Comparison of ENCODE assay signal across 1 cellular context in the genomic region with DNA sequence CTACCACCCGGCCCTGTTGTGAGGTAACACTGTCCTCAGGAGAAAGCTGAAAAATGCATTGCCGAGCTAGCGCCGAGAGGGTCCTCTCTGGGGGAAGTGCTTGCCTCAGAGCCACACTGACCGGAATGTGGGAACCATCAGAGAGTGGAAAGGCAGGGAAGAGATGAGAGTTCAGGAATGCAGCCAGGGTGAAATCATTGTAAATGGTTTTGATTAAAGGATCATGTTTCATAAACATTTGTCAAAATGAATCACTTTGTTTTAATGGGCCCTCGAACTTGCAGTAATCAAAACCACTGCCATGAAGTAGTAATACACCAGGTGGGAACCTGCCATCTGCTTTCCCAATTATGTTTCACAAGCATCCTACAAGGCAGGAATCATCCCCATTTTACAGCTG.
TF ChIP-seq lines count a peak whose summit lies in the region.

No MANE protein-coding gene starts in this region.

TF ChIP-seq in HEK293, 187 proteins besides CTCF, POLR2A, EP300 and RAD21 (continued from another document and continues in another):
- TF ChIP-seq, protein P1, sequence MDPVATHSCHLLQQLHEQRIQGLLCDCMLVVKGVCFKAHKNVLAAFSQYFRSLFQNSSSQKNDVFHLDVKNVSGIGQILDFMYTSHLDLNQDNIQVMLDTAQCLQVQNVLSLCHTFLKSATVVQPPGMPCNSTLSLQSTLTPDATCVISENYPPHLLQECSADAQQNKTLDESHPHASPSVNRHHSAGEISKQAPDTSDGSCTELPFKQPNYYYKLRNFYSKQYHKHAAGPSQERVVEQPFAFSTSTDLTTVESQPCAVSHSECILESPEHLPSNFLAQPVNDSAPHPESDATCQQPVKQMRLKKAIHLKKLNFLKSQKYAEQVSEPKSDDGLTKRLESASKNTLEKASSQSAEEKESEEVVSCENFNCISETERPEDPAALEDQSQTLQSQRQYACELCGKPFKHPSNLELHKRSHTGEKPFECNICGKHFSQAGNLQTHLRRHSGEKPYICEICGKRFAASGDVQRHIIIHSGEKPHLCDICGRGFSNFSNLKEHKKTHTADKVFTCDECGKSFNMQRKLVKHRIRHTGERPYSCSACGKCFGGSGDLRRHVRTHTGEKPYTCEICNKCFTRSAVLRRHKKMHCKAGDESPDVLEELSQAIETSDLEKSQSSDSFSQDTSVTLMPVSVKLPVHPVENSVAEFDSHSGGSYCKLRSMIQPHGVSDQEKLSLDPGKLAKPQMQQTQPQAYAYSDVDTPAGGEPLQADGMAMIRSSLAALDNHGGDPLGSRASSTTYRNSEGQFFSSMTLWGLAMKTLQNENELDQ (tag by site-specific recombination; IDR thresholded peaks at IDR 0.05; ENCODE audit: low read depth) = no peak
- TF ChIP-seq KLF8 (tag by site-specific recombination; IDR thresholded peaks at IDR 0.05) (peak; percentile 51; the same call in 1 of the 2 replicates), GLIS2 (tag by site-specific recombination; IDR thresholded peaks at IDR 0.05) (no peak), ZNF529 (tag by site-specific recombination; IDR thresholded peaks at IDR 0.05; ENCODE audit: insufficient replicate concordance) (no peak), ZBTB17 (tag by site-specific recombination; IDR thresholded peaks at IDR 0.05) (0 out of 2 replicates have a peak, but pooled peaks have one; percentile 31), BCL11B (tag by site-specific recombination; IDR thresholded peaks at IDR 0.05; ENCODE audit: low read depth) (no peak), ZNF514 (tag by site-specific recombination; IDR thresholded peaks at IDR 0.05) (no peak), TCF7L2 (IDR thresholded peaks at IDR 0.05; ENCODE audit: borderline replicate concordance, low read depth, low read length) (no peak), ZNF48 (tag by site-specific recombination; IDR thresholded peaks at IDR 0.05) (no peak), ZNF416 (tag by site-specific recombination; IDR thresholded peaks at IDR 0.05) (no peak), YY1 (tag by site-specific recombination; IDR thresholded peaks at IDR 0.05) (no peak), ZNF391 (tag by site-specific recombination; IDR thresholded peaks at IDR 0.05; ENCODE audit: borderline replicate concordance, low read depth) (no peak), MEIS1 (CRISPR knock-in tag; IDR thresholded peaks at IDR 0.05; ENCODE audit: borderline replicate concordance) (no peak), PRDM1 (tag by site-specific recombination; IDR thresholded peaks at IDR 0.05) (0 out of 2 replicates have a peak, but pooled peaks have one; percentile 32), ZSCAN30 (tag by site-specific recombination; IDR thresholded peaks at IDR 0.05) (0 out of 2 replicates have a peak, but pooled peaks have one; percentile 12), ZNF658 (tag by site-specific recombination; IDR thresholded peaks at IDR 0.05) (no peak), KLF7 (tag by site-specific recombination; IDR thresholded peaks at IDR 0.05; ENCODE audit: borderline replicate concordance) (no peak), ZNF747 (tag by site-specific recombination; IDR thresholded peaks at IDR 0.05) (no peak), IKZF3 (tag by site-specific recombination; IDR thresholded peaks at IDR 0.05) (0 out of 2 replicates have a peak, but pooled peaks have one; percentile 26), ZNF121 (tag by site-specific recombination; IDR thresholded peaks at IDR 0.05) (no peak), GFI1B (tag by site-specific recombination; IDR thresholded peaks at IDR 0.05) (no peak), KLF10 (tag by site-specific recombination; IDR thresholded peaks at IDR 0.05) (0 out of 2 replicates have a peak, but pooled peaks have one; percentile 24), ZNF629 (tag by site-specific recombination; IDR thresholded peaks at IDR 0.05) (peak; percentile 51), ZNF239 (tag by site-specific recombination; IDR thresholded peaks at IDR 0.05) (no peak), ZNF510 (tag by site-specific recombination; IDR thresholded peaks at IDR 0.05; ENCODE audit: insufficient replicate concordance) (no peak), EGR2 (tag by site-specific recombination; IDR thresholded peaks at IDR 0.05; ENCODE audit: low read depth) (no peak), WT1 (tag by site-specific recombination; IDR thresholded peaks at IDR 0.05) (peak; percentile 58), ZNF843 (tag by site-specific recombination; IDR thresholded peaks at IDR 0.05) (peak; percentile 55; the same call in 1 of the 2 replicates), ZNF623 (tag by site-specific recombination; IDR thresholded peaks at IDR 0.05) (no peak)
- TF ChIP-seq, protein P2, sequence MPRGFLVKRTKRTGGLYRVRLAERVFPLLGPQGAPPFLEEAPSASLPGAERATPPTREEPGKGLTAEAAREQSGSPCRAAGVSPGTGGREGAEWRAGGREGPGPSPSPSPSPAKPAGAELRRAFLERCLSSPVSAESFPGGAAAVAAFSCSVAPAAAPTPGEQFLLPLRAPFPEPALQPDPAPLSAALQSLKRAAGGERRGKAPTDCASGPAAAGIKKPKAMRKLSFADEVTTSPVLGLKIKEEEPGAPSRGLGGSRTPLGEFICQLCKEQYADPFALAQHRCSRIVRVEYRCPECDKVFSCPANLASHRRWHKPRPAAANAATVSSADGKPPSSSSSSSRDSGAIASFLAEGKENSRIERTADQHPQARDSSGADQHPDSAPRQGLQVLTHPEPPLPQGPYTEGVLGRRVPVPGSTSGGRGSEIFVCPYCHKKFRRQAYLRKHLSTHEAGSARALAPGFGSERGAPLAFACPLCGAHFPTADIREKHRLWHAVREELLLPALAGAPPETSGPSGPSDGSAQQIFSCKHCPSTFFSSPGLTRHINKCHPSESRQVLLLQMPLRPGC (tag by site-specific recombination; IDR thresholded peaks at IDR 0.05) = peak; percentile 64; the same call in 1 of the 2 replicates
- TF ChIP-seq, protein P3, sequence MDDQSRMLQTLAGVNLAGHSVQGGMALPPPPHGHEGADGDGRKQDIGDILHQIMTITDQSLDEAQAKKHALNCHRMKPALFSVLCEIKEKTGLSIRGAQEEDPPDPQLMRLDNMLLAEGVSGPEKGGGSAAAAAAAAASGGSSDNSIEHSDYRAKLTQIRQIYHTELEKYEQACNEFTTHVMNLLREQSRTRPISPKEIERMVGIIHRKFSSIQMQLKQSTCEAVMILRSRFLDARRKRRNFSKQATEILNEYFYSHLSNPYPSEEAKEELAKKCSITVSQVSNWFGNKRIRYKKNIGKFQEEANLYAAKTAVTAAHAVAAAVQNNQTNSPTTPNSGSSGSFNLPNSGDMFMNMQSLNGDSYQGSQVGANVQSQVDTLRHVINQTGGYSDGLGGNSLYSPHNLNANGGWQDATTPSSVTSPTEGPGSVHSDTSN (CRISPR knock-in tag; IDR thresholded peaks at IDR 0.05) = no peak
- TF ChIP-seq, protein P4, sequence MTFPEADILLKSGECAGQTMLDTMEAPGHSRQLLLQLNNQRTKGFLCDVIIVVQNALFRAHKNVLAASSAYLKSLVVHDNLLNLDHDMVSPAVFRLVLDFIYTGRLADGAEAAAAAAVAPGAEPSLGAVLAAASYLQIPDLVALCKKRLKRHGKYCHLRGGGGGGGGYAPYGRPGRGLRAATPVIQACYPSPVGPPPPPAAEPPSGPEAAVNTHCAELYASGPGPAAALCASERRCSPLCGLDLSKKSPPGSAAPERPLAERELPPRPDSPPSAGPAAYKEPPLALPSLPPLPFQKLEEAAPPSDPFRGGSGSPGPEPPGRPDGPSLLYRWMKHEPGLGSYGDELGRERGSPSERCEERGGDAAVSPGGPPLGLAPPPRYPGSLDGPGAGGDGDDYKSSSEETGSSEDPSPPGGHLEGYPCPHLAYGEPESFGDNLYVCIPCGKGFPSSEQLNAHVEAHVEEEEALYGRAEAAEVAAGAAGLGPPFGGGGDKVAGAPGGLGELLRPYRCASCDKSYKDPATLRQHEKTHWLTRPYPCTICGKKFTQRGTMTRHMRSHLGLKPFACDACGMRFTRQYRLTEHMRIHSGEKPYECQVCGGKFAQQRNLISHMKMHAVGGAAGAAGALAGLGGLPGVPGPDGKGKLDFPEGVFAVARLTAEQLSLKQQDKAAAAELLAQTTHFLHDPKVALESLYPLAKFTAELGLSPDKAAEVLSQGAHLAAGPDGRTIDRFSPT (tag by site-specific recombination; IDR thresholded peaks at IDR 0.05) = no peak
- TF ChIP-seq, protein P5, sequence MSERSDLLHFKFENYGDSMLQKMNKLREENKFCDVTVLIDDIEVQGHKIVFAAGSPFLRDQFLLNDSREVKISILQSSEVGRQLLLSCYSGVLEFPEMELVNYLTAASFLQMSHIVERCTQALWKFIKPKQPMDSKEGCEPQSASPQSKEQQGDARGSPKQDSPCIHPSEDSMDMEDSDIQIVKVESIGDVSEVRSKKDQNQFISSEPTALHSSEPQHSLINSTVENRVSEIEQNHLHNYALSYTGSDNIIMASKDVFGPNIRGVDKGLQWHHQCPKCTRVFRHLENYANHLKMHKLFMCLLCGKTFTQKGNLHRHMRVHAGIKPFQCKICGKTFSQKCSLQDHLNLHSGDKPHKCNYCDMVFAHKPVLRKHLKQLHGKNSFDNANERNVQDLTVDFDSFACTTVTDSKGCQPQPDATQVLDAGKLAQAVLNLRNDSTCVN (tag by site-specific recombination; optimal IDR thresholded peaks at IDR 0.05) = no peak
- TF ChIP-seq, protein P6, sequence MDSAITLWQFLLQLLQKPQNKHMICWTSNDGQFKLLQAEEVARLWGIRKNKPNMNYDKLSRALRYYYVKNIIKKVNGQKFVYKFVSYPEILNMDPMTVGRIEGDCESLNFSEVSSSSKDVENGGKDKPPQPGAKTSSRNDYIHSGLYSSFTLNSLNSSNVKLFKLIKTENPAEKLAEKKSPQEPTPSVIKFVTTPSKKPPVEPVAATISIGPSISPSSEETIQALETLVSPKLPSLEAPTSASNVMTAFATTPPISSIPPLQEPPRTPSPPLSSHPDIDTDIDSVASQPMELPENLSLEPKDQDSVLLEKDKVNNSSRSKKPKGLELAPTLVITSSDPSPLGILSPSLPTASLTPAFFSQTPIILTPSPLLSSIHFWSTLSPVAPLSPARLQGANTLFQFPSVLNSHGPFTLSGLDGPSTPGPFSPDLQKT (IDR thresholded peaks at IDR 0.05; ENCODE audit: borderline replicate concordance, low read depth, low read length) = no peak
- TF ChIP-seq, protein P7, sequence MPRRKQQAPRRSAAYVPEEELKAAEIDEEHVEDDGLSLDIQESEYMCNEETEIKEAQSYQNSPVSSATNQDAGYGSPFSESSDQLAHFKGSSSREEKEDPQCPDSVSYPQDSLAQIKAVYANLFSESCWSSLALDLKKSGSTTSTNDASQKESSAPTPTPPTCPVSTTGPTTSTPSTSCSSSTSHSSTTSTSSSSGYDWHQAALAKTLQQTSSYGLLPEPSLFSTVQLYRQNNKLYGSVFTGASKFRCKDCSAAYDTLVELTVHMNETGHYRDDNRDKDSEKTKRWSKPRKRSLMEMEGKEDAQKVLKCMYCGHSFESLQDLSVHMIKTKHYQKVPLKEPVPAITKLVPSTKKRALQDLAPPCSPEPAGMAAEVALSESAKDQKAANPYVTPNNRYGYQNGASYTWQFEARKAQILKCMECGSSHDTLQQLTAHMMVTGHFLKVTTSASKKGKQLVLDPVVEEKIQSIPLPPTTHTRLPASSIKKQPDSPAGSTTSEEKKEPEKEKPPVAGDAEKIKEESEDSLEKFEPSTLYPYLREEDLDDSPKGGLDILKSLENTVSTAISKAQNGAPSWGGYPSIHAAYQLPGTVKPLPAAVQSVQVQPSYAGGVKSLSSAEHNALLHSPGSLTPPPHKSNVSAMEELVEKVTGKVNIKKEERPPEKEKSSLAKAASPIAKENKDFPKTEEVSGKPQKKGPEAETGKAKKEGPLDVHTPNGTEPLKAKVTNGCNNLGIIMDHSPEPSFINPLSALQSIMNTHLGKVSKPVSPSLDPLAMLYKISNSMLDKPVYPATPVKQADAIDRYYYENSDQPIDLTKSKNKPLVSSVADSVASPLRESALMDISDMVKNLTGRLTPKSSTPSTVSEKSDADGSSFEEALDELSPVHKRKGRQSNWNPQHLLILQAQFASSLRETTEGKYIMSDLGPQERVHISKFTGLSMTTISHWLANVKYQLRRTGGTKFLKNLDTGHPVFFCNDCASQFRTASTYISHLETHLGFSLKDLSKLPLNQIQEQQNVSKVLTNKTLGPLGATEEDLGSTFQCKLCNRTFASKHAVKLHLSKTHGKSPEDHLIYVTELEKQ (tag by site-specific recombination; IDR thresholded peaks at IDR 0.05; ENCODE audit: borderline replicate concordance) = peak; percentile 8; the same call in 1 of the 2 replicates
- TF ChIP-seq, protein P8, sequence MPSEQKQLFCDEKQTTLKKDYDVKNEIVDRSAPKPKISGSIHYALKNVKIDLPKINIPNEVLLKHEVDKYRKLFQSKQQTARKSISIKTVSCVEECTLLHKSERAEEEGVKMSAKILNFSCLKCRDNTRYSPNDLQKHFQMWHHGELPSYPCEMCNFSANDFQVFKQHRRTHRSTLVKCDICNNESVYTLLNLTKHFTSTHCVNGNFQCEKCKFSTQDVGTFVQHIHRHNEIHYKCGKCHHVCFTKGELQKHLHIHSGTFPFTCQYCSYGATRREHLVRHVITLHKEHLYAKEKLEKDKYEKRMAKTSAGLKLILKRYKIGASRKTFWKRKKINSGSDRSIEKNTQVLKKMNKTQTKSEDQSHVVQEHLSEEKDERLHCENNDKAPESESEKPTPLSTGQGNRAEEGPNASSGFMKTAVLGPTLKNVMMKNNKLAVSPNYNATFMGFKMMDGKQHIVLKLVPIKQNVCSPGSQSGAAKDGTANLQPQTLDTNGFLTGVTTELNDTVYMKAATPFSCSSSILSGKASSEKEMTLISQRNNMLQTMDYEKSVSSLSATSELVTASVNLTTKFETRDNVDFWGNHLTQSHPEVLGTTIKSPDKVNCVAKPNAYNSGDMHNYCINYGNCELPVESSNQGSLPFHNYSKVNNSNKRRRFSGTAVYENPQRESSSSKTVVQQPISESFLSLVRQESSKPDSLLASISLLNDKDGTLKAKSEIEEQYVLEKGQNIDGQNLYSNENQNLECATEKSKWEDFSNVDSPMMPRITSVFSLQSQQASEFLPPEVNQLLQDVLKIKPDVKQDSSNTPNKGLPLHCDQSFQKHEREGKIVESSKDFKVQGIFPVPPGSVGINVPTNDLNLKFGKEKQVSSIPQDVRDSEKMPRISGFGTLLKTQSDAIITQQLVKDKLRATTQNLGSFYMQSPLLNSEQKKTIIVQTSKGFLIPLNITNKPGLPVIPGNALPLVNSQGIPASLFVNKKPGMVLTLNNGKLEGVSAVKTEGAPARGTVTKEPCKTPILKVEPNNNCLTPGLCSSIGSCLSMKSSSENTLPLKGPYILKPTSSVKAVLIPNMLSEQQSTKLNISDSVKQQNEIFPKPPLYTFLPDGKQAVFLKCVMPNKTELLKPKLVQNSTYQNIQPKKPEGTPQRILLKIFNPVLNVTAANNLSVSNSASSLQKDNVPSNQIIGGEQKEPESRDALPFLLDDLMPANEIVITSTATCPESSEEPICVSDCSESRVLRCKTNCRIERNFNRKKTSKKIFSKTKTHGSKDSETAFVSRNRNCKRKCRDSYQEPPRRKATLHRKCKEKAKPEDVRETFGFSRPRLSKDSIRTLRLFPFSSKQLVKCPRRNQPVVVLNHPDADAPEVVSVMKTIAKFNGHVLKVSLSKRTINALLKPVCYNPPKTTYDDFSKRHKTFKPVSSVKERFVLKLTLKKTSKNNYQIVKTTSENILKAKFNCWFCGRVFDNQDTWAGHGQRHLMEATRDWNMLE (tag by site-specific recombination; conservative IDR thresholded peaks at IDR 0.05; ENCODE audit: low read depth) = no peak
- TF ChIP-seq, protein P9, sequence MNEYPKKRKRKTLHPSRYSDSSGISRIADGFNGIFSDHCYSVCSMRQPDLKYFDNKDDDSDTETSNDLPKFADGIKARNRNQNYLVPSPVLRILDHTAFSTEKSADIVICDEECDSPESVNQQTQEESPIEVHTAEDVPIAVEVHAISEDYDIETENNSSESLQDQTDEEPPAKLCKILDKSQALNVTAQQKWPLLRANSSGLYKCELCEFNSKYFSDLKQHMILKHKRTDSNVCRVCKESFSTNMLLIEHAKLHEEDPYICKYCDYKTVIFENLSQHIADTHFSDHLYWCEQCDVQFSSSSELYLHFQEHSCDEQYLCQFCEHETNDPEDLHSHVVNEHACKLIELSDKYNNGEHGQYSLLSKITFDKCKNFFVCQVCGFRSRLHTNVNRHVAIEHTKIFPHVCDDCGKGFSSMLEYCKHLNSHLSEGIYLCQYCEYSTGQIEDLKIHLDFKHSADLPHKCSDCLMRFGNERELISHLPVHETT (tag by site-specific recombination; IDR thresholded peaks at IDR 0.05) = 0 out of 2 replicates have a peak, but pooled peaks have one; percentile 46
